9 cellular contexts compared by ENCODE assay signal in the genomic region with DNA sequence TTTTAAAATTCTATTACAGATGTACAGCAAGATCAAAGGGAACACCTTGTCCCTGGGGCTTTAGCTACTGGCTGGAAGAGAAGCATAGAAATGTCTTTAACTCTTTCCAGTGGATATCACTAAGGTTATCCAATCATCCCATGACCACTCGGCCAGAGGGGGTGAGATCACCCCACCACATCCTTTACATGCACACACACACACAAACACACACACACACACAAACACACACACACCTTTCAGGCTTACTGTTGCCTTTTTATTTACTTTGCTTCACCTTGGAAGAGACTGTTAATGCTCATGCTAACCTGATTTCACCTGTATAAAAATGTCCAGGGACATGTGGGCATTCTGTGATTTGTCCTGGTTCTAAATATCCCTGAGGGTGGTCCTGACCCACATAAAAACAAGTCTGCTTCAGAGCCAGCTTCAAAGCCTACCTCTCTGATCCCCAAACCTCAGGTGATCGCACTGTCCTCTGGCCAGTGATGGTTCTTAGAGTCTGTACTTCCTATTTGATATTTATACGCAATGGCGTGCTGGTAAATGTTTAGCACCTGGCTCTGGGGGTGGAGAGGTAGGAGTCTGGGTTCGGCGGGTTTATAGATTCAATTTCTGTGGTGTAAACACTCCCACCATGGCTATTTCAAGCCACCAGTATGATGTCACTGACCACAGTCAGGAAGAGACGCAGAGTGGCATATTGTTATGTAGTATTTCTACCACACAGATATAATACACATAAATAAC.
DNase-seq lines count a peak whose midpoint lies in the region; ATAC-seq and TF ChIP-seq lines count a peak whose summit lies in the region.
"Had no signal": no experiment of that assay in that cellular context is flagged by ENCODE, and none has a peak within 500 bp of the region (broad histone marks: within the 10 kb centered on the region; RNA-seq: fewer than 3 reads in every experiment).

No MANE protein-coding gene starts in this region.

- DNase-seq in natural killer cell: no peak
- DNase-seq in HAP-1 (ENCODE audit: low spot score in 2 of 2): no peak
- DNase-seq in activated CD4-positive, alpha-beta T cell treated with anti-CD3 and anti-CD28 coated beads for 4 hours: no peak
- DNase-seq in T-helper 1 cell: no peak
- DNase-seq in stimulated activated CD4-positive, alpha-beta T cell treated with anti-CD3 and anti-CD28 coated beads, Interleukin-4, amount 100 ng/mL, for 1 hour: no peak
- DNase-seq: body of pancreas had no signal

- H3K36me3 ChIP-seq in HAP-1 (replicated peaks): no peaks in the 10 kb centered on the region

- no peaks in the 10 kb centered on the region for H3K27me3 Mint-ChIP-seq in natural killer cell (ENCODE audit: low read depth in 2 of 2)

- H3K4me3 Mint-ChIP-seq in natural killer cell: no peak overlapping the region

- no peak overlapping the region for H3K4me3 ChIP-seq in HAP-1
- H3K4me3 ChIP-seq: body of pancreas had no signal

- intact Hi-C loops in natural killer cell (cut with micrococcal nuclease): no loop called here

- no peak overlapping the region for H3K27ac Mint-ChIP-seq in natural killer cell

- no peaks in the 10 kb centered on the region for H3K27me3 ChIP-seq in HAP-1 (ENCODE audit: low read depth)
- H3K27me3 ChIP-seq: body of pancreas had no signal

- H3K36me3 Mint-ChIP-seq in natural killer cell: no peaks in the 10 kb centered on the region

- no peaks in the 10 kb centered on the region for H3K9me3 Mint-ChIP-seq in natural killer cell

- peaks cover 21% of the 10 kb centered on the region for H3K4me1 ChIP-seq in HAP-1
- H3K4me1 ChIP-seq: body of pancreas had no signal

- peak; percentile 85 for ATAC-seq in GM18870 (IDR thresholded peaks at IDR 0.05; ENCODE audit: unreplicated experiment)
- peak; percentile 95 for ATAC-seq in GM21786 (IDR thresholded peaks at IDR 0.05; ENCODE audit: unreplicated experiment)
- peak; percentile 80 for ATAC-seq in HG03565 (IDR thresholded peaks at IDR 0.05; ENCODE audit: unreplicated experiment)
- ATAC-seq in natural killer cell: peak; percentile 42 to 66 (median 48)
- ATAC-seq: body of pancreas had no signal

- in situ Hi-C loops in HAP-1 (cut with MboI; ENCODE audit: low sequenced_read_pairs): no loop called here

- TF ChIP-seq CTCF in natural killer cell (IDR thresholded peaks at IDR 0.05): no peak

- H3K9me3 ChIP-seq in HAP-1: no peaks in the 10 kb centered on the region
- H3K9me3 ChIP-seq: body of pancreas had no signal

- peaks cover 7 to 13% of the 10 kb centered on the region in 2 donors for H3K4me1 Mint-ChIP-seq in natural killer cell
